ENCODE assay signal across 8 cellular contexts in the genomic region with DNA sequence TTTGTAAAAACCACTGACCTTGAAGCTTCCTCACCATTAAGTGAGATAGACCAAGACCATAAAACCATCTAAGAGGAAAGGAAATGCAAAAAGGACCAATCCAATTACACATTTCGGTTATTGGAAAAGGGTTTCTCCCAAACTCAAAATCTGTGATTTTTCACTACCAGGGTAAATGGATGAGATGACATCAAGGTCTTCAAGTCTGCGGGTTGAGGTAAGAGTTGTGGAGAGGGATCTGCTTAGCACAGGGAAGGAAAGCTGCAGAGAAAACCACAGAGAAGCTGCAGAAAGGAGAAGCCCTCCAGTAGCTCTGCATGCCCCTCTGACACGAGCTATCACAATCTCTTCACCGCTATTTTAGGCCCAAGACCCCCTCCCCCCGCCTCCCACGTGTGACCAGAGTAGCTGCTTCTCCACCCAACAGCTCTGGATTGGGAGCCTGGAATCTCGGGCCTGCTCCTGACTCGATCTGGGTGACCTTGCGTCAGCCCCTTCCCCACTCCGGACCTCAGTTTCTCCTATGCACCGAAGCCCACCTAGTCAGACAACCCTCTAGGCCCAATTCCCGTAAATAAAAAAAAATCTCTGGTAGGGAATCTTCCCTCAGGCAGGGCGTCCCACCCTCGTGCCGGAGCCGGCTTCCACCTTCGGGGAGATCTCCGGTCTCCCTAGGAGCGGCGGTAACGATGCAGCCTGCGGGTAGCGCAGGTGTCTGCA. TPM values are rescaled to one million over a fixed set of nuclear protein-coding genes. Genes with fewer than 3 reads are reported as not detected.
DNase-seq lines count a peak whose midpoint lies in the region; ATAC-seq and TF ChIP-seq lines count a peak whose summit lies in the region.

No MANE protein-coding gene starts in this region.

- H3K4me1 ChIP-seq in Loucy (ENCODE audit: insufficient read depth, low read length, poor library complexity, severe bottlenecking), result peaks cover 34% of the 10 kb centered on the region
- peaks cover 24% of the 10 kb centered on the region for H3K4me1 ChIP-seq in hepatocyte (ENCODE audit: insufficient read depth)
- peaks cover 0 to 53% (median 33%) of the 10 kb centered on the region in 4 donors for H3K4me1 ChIP-seq in sigmoid colon

- peak overlapping the region; percentile 86; the same call in 1 of the 2 replicates for H2AFZ ChIP-seq in Loucy (ENCODE audit: low read length)
- peak overlapping the region; percentile 83 for H2AFZ ChIP-seq in hepatocyte

- TF ChIP-seq POLR2A in sigmoid colon (IDR thresholded peaks at IDR 0.05), result no peak

- no peaks in the 10 kb centered on the region for H3K27me3 ChIP-seq in Loucy (ENCODE audit: insufficient read depth, low read length, poor library complexity, severe bottlenecking)
- H3K27me3 ChIP-seq in hepatocyte, result no peaks in the 10 kb centered on the region
- no peaks in the 10 kb centered on the region for H3K27me3 ChIP-seq in sigmoid colon

- TF ChIP-seq CTCF in Loucy (conservative IDR thresholded peaks at IDR 0.05; ENCODE audit: low read length) (no peak), hepatocyte (IDR thresholded peaks at IDR 0.05; ENCODE audit: poor library complexity) (no peak), sigmoid colon (IDR thresholded peaks at IDR 0.05) (no peak)

- DNase-seq in NCI-H748 (lab: John Stamatoyannopoulos, UW; ENCODE audit: unreplicated experiment) (peak; percentile 31), NCI-H748 treated with DMSO at 0.1 percent for 48 hours (lab: John Stamatoyannopoulos, UW) (no peak), hepatocyte (ENCODE audit: low spot score) (peak; percentile 56), sigmoid colon (no peak)
- DNase-seq in activated naive CD4-positive, alpha-beta T cell treated with anti-CD3 and anti-CD28 coated beads, Interleukin-2, amount 50 U/mL, for 16 hours, result peak; percentile 45

- H3K9me3 ChIP-seq in Loucy (ENCODE audit: insufficient read depth, low read depth, low read length) (no peaks in the 10 kb centered on the region), hepatocyte (ENCODE audit: low read depth) (no peaks in the 10 kb centered on the region), sigmoid colon (no peaks in the 10 kb centered on the region)

- ATAC-seq in GM18517 (IDR thresholded peaks at IDR 0.05; ENCODE audit: unreplicated experiment), result no peak
- ATAC-seq in GM21619 (IDR thresholded peaks at IDR 0.05; ENCODE audit: unreplicated experiment), result no peak

- peaks cover 59% of the 10 kb centered on the region for H3K79me2 ChIP-seq in Loucy (ENCODE audit: insufficient read depth, low read length)
- peaks cover 60% of the 10 kb centered on the region for H3K79me2 ChIP-seq in hepatocyte

- intact Hi-C loops in sigmoid colon (cut with DNase I), result loop anchor here (5.0 kb wide), 1 partner anchor 61 kb away; no protein-coding TSS in a partner anchor

- peak overlapping the region; percentile 85 for H3K9ac ChIP-seq in Loucy (ENCODE audit: low read depth, low read length, poor library complexity, severe bottlenecking)

- no peak for TF ChIP-seq EP300 in sigmoid colon (IDR thresholded peaks at IDR 0.05)

- H3K36me3 ChIP-seq in Loucy (ENCODE audit: insufficient read depth, low read length) (no peaks in the 10 kb centered on the region), hepatocyte (replicated peaks; ENCODE audit: insufficient read depth, low read depth) (no peaks in the 10 kb centered on the region), sigmoid colon (no peaks in the 10 kb centered on the region)

- H3K4me2 ChIP-seq in Loucy (ENCODE audit: low read depth, low read length, poor library complexity, severe bottlenecking) (peak overlapping the region; percentile 80), hepatocyte (peak overlapping the region; percentile 75)

- no peaks in the 10 kb centered on the region for H3F3A ChIP-seq in Loucy (ENCODE audit: low read depth)

- H4K20me1 ChIP-seq in Loucy (ENCODE audit: insufficient read depth, low read length, poor library complexity, severe bottlenecking) (peaks cover 48% of the 10 kb centered on the region), hepatocyte (ENCODE audit: insufficient read depth, poor library complexity, severe bottlenecking) (peaks cover 21% of the 10 kb centered on the region)

- no peaks in the 10 kb centered on the region for H3K9me2 ChIP-seq in Loucy (replicated peaks; ENCODE audit: low read depth, low read length)
- no peaks in the 10 kb centered on the region for H3K9me2 ChIP-seq in hepatocyte (replicated peaks; ENCODE audit: insufficient read depth)

- H3K27ac ChIP-seq in hepatocyte (peak overlapping the region; percentile 92), sigmoid colon (peak overlapping the region; percentile 95 to 99 (median 97))

- peak overlapping the region; percentile 81 for H3K4me3 ChIP-seq in Loucy (ENCODE audit: low read length, poor library complexity, severe bottlenecking)
- H3K4me3 ChIP-seq in hepatocyte, result peak overlapping the region; percentile 75
- peak overlapping the region; percentile 76 to 85 (median 80) for H3K4me3 ChIP-seq in sigmoid colon

- 5% methylated on average over 23 of the region's 23 CpGs for WGBS in hepatocyte (ENCODE audit: low lambda C conversion rate, missing lambda C conversion rate)
- 1% methylated on average over 23 of the region's 23 CpGs for WGBS in sigmoid colon, 2 donors

RNA-seq across cellular contexts. Expression of a gene that starts 0.7 kb away (rescaled TPM):
- total RNA-seq in hepatocyte, result 19.1 and 22.1 TPM in 2 replicates
- polyA plus RNA-seq in hepatocyte, result 18.5 and 18.7 TPM in 2 replicates
- 10 to 100 TPM; 21.6 to 26.6 (median 22.5) TPM for total RNA-seq in sigmoid colon
- polyA plus RNA-seq in sigmoid colon, result 1 to 10 TPM in 2 of 3 donors, under 1 TPM in 1; 0.60 to 6.5 (median 1.6) TPM

RNA-seq across cellular contexts. Expression of a gene that starts 17.5 kb away (rescaled TPM):
- 33.9 and 37.1 TPM in 2 replicates for total RNA-seq in hepatocyte
- 37.3 and 39.4 TPM in 2 replicates for polyA plus RNA-seq in hepatocyte
- total RNA-seq in sigmoid colon, result 10 to 100 TPM; 42.1 to 90.8 (median 74.7) TPM
- 10 to 100 TPM; 17.4 to 42.1 (median 17.6) TPM for polyA plus RNA-seq in sigmoid colon

Comparison
In these comparisons a context has a peak if more than half of its experiments do, and no peak if none do; other contexts are left out.
1. DNase-seq: peak in NCI-H748 (single experiment), activated naive CD4-positive, alpha-beta T cell treated with anti-CD3 and anti-CD28 coated beads, Interleukin-2, amount 50 U/mL, for 16 hours (single experiment) and hepatocyte (single experiment); none in NCI-H748 treated with DMSO at 0.1 percent for 48 hours (single experiment) and sigmoid colon (single experiment).
2. Peak in every context shown above with its lines, with median percentiles within 50 percentile points of each other: H3K4me3 ChIP-seq.